11 cellular contexts compared by ENCODE assay signal in genomic region chr7:117949232-117949631, GRCh38.
DNase-seq lines count a peak whose midpoint lies in the region; ATAC-seq and TF ChIP-seq lines count a peak whose summit lies in the region.
"Had no signal": no experiment of that assay in that cellular context is flagged by ENCODE, and none has a peak within 500 bp of the region (broad histone marks: within the 10 kb centered on the region; RNA-seq: fewer than 3 reads in every experiment).

No MANE protein-coding gene starts in this region.

- no peaks in the 10 kb centered on the region for H3K36me3 ChIP-seq in heart left ventricle
- no peaks in the 10 kb centered on the region for H3K36me3 ChIP-seq in Karpas-422 (ENCODE audit: insufficient read depth, low read length)

- no peak overlapping the region for H3K27ac ChIP-seq in C4-2B
- no peak overlapping the region for H3K27ac ChIP-seq in heart left ventricle
- H3K27ac ChIP-seq in Karpas-422 (ENCODE audit: low read length), result no peak overlapping the region

- TF ChIP-seq CTCF in C4-2B (conservative IDR thresholded peaks at IDR 0.05) (peak; percentile 30), fibroblast of the aortic adventitia (IDR thresholded peaks at IDR 0.05; ENCODE audit: insufficient read depth, low read length) (peak; percentile 4), heart left ventricle (IDR thresholded peaks at IDR 0.05) (no peak)

- H3K79me2 ChIP-seq in Karpas-422 (ENCODE audit: low read length), result no peaks in the 10 kb centered on the region

- H2AFZ ChIP-seq in Karpas-422 (ENCODE audit: low read length), result no peak overlapping the region

- H3K4me3 ChIP-seq in fibroblast of the aortic adventitia (ENCODE audit: low read depth, low read length) (no peak overlapping the region), heart left ventricle (no peak overlapping the region), Karpas-422 (ENCODE audit: low read length) (no peak overlapping the region)

- ATAC-seq in GM18909 (IDR thresholded peaks at IDR 0.05; ENCODE audit: poor library complexity, unreplicated experiment), result peak; percentile 56
- no peak for ATAC-seq in heart left ventricle
- ATAC-seq in GM19328 (IDR thresholded peaks at IDR 0.05; ENCODE audit: unreplicated experiment), result no peak
- ATAC-seq: naive thymus-derived CD4-positive, alpha-beta T cell had no signal

- H3K4me2 ChIP-seq in Karpas-422 (ENCODE audit: low read depth, low read length, poor library complexity, severe bottlenecking), result no peak overlapping the region

- DNase-seq in RKO (ENCODE audit: low spot score) (peak; percentile 21), fibroblast of the aortic adventitia (ENCODE audit: low read depth) (no peak), heart left ventricle (no peak), Karpas-422 (no peak), superior temporal gyrus (ENCODE audit: extremely low spot score) (no peak)
- DNase-seq: naive thymus-derived CD4-positive, alpha-beta T cell; NCI-H1105; NCI-H510A had no signal

- no peaks in the 10 kb centered on the region for H3K27me3 ChIP-seq in heart left ventricle
- H3K27me3 ChIP-seq in Karpas-422 (ENCODE audit: low read length), result no peaks in the 10 kb centered on the region

- H3K4me1 ChIP-seq in heart left ventricle (no peaks in the 10 kb centered on the region), Karpas-422 (ENCODE audit: low read length) (no peaks in the 10 kb centered on the region)

- no peak overlapping the region for H3K9ac ChIP-seq in Karpas-422 (ENCODE audit: low read length)

- WGBS in heart left ventricle, 4 donors, result 54 to 70% (median 61%) methylated on average over 1 of the region's 1 CpG

- no peaks in the 10 kb centered on the region for H3K9me2 ChIP-seq in Karpas-422 (replicated peaks; ENCODE audit: insufficient read depth, low read length)

- H3K9me3 ChIP-seq in heart left ventricle (peaks cover 0 to 11% (median 0%) of the 10 kb centered on the region in 12 donors), Karpas-422 (ENCODE audit: low read length) (no peaks in the 10 kb centered on the region)

- no peak for TF ChIP-seq POLR2A in heart left ventricle (IDR thresholded peaks at IDR 0.05)

- H4K20me1 ChIP-seq in Karpas-422 (ENCODE audit: insufficient read depth, low read depth, low read length), result no peaks in the 10 kb centered on the region

- intact Hi-C loops in heart left ventricle (cut with DNase I), result no loop called here

Comparison
In these comparisons a context has a peak if more than half of its experiments do, and no peak if none do; other contexts are left out.
1. CTCF ChIP-seq: peak in C4-2B (single experiment) and fibroblast of the aortic adventitia (single experiment); none in heart left ventricle (0 of 12).